ENCODE assay signal across 18 cellular contexts in genomic region chr15:88518903-88519302, GRCh38. TPM values are rescaled to one million over a fixed set of nuclear protein-coding genes. Genes with fewer than 3 reads are reported as not detected.
DNase-seq lines count a peak whose midpoint lies in the region; ATAC-seq and TF ChIP-seq lines count a peak whose summit lies in the region.
"Had no signal": no experiment of that assay in that cellular context is flagged by ENCODE, and none has a peak within 500 bp of the region (broad histone marks: within the 10 kb centered on the region; RNA-seq: fewer than 3 reads in every experiment).

No MANE protein-coding gene starts in this region.

- no peaks in the 10 kb centered on the region for H3K4me1 ChIP-seq in mammary epithelial cell (ENCODE audit: insufficient read depth, low read length)
- H3K4me1 ChIP-seq in breast epithelium = no peaks in the 10 kb centered on the region
- H3K4me1 ChIP-seq in endocrine pancreas (ENCODE audit: control insufficient read depth, insufficient read depth, low read length) = no peaks in the 10 kb centered on the region
- H3K4me1 ChIP-seq in foreskin keratinocyte = no peaks in the 10 kb centered on the region
- H3K4me1 ChIP-seq: A549; BLaER1 treated with 17β-estradiol and CSF1 and Interleukin-3, amounts not matched to agents 10 nM and 100 nM; Caco-2 had no signal

- DNase-seq in mammary epithelial cell (peak; percentile 27), breast epithelium (ENCODE audit: low spot score in 2 of 2) (no peak), foreskin keratinocyte (no peak), T1000 (lab: John Stamatoyannopoulos, UW) (no peak), Right ventricle myocardium inferior (ENCODE audit: missing footprints) (no peak)
- DNase-seq: AML-193; Caco-2; Calu3; CD4-positive, alpha-beta T cell; CD8-positive, alpha-beta T cell; DMS79 treated with DMSO at 0.1 percent for 48 hours; GF-D8 had no signal

- H3K4me3 ChIP-seq in mammary epithelial cell (replicated peaks in 1 of 3; ENCODE audit: insufficient read depth in 1 of 3, low read depth in 2 of 3, low read length in 3 of 3) (no peak overlapping the region), breast epithelium (no peak overlapping the region), endocrine pancreas (ENCODE audit: control insufficient read depth, insufficient read depth, low read length) (no peak overlapping the region)
- H3K4me3 ChIP-seq: A549; BLaER1 treated with 17β-estradiol and CSF1 and Interleukin-3, amounts not matched to agents 10 nM and 100 nM had no signal

- H3K27me3 ChIP-seq in mammary epithelial cell (ENCODE audit: insufficient read depth, low read length) (no peaks in the 10 kb centered on the region), breast epithelium (no peaks in the 10 kb centered on the region), endocrine pancreas (ENCODE audit: control insufficient read depth, insufficient read depth, low read length) (no peaks in the 10 kb centered on the region), foreskin keratinocyte (no peaks in the 10 kb centered on the region)
- H3K27me3 ChIP-seq: BLaER1 treated with 17β-estradiol and CSF1 and Interleukin-3, amounts not matched to agents 10 nM and 100 nM had no signal

- dilution Hi-C loops in mammary epithelial cell (cut with HindIII; ENCODE audit: low sequenced_read_pairs) = no loop called here

- H3K27ac ChIP-seq in mammary epithelial cell (ENCODE audit: insufficient read depth, low read depth, low read length) (no peak overlapping the region), breast epithelium (no peak overlapping the region), foreskin keratinocyte (no peak overlapping the region)
- H3K27ac ChIP-seq: 22Rv1; A549; BLaER1 treated with 17β-estradiol and CSF1 and Interleukin-3, amounts not matched to agents 10 nM and 100 nM; C4-2B had no signal

- peak; percentile 70 for ATAC-seq in foreskin keratinocyte
- ATAC-seq in Right ventricle myocardium inferior = no peak
- no peak for ATAC-seq in HG03045 (IDR thresholded peaks at IDR 0.05; ENCODE audit: unreplicated experiment)
- ATAC-seq: A549; CD8-positive, alpha-beta T cell had no signal

- H3K9me3 ChIP-seq in mammary epithelial cell (replicated peaks; ENCODE audit: insufficient read depth, low read length) (no peaks in the 10 kb centered on the region), breast epithelium (no peaks in the 10 kb centered on the region), endocrine pancreas (ENCODE audit: control insufficient read depth, low read length) (no peaks in the 10 kb centered on the region)
- H3K9me3 ChIP-seq: A549, Caco-2 had no signal

- no peaks in the 10 kb centered on the region for H3K79me2 ChIP-seq in mammary epithelial cell (ENCODE audit: insufficient read depth, low read length)

- intact Hi-C loops in mammary epithelial cell (cut with micrococcal nuclease) = no loop called here
- intact Hi-C loops in breast epithelium (cut with DNase I; ENCODE audit: low total_unique reads) = no loop called here
- intact Hi-C loops in Right ventricle myocardium inferior (cut with DNase I) = no loop called here

- in situ Hi-C loops in mammary epithelial cell (cut with MboI; ENCODE audit: low sequenced_read_pairs in 2 of 2) = no loop called here

- H3K4me2 ChIP-seq in mammary epithelial cell (ENCODE audit: insufficient read depth, low read depth, low read length) = peak overlapping the region; percentile 18
- H3K4me2 ChIP-seq: A549; BLaER1 treated with 17β-estradiol and CSF1 and Interleukin-3, amounts not matched to agents 10 nM and 100 nM had no signal

- CTCF ChIA-PET in mammary epithelial cell (lab: Charles Lee; ENCODE audit: low non-redundant PET) = no interaction called here

- H4K20me1 ChIP-seq in mammary epithelial cell (ENCODE audit: insufficient read depth, low read length) = no peaks in the 10 kb centered on the region
- H4K20me1 ChIP-seq: BLaER1 treated with 17β-estradiol and CSF1 and Interleukin-3, amounts not matched to agents 10 nM and 100 nM had no signal

- no peak for TF ChIP-seq POLR2A in breast epithelium (IDR thresholded peaks at IDR 0.05)

- TF ChIP-seq CTCF in mammary epithelial cell (conservative IDR thresholded peaks at IDR 0.05 in 1 of 2, IDR thresholded peaks at IDR 0.05 in 1 of 2; ENCODE audit: extremely low read depth in 1 of 2, insufficient read depth in 1 of 2, low read depth in 1 of 2, low read length in 2 of 2) (no peak), breast epithelium (IDR thresholded peaks at IDR 0.05) (no peak), foreskin keratinocyte (conservative IDR thresholded peaks at IDR 0.05) (no peak)

- 31% methylated on average over 2 of the region's 3 CpGs for WGBS in mammary epithelial cell (ENCODE audit: low coverage, missing lambda C conversion rate)

- no peak overlapping the region for H3K9ac ChIP-seq in mammary epithelial cell (ENCODE audit: insufficient read depth, low read length)
- peak overlapping the region; percentile 33 for H3K9ac ChIP-seq in endocrine pancreas (ENCODE audit: control insufficient read depth, insufficient read depth, low read length)
- H3K9ac ChIP-seq: BLaER1 treated with 17β-estradiol and CSF1 and Interleukin-3, amounts not matched to agents 10 nM and 100 nM had no signal

- H3K36me3 ChIP-seq in mammary epithelial cell (ENCODE audit: insufficient read depth, low read length) (no peaks in the 10 kb centered on the region), breast epithelium (no peaks in the 10 kb centered on the region), endocrine pancreas (ENCODE audit: control insufficient read depth, insufficient read depth, low read length) (no peaks in the 10 kb centered on the region)

- no TSS peak for BruUV-seq in mammary epithelial cell (replicated peaks; lab: Mats Ljungman, UMichigan)

- peak overlapping the region; percentile 47 for H2AFZ ChIP-seq in mammary epithelial cell (ENCODE audit: low read depth, low read length)

RNA-seq across cellular contexts. Expression of gene DET1, which starts 27.6 kb away (rescaled TPM):
- 1 to 10 TPM; 2.4 to 3.0 TPM for total RNA-seq in mammary epithelial cell
- 2.3 TPM for polyA plus RNA-seq in mammary epithelial cell
- 3.6 TPM for polyA minus RNA-seq in mammary epithelial cell
- 10 to 100 TPM in 2 of 3 donors, 1 to 10 TPM in 1; 7.2 to 19.6 (median 12.1) TPM for total RNA-seq in breast epithelium
- total RNA-seq in foreskin keratinocyte = 1.5 and 1.6 TPM in 2 replicates
- polyA plus RNA-seq in foreskin keratinocyte = 1.1 and 1.3 TPM in 2 replicates
- 6.5 TPM for total RNA-seq in Right ventricle myocardium inferior

RNA-seq across cellular contexts. Expression of gene MRPS11, which starts 51.4 kb away (rescaled TPM):
- total RNA-seq in mammary epithelial cell (10 to 100 TPM; 21.2 to 60.2 TPM), breast epithelium (10 to 100 TPM; 23.4 to 26.7 (median 25.6) TPM), foreskin keratinocyte (62.8 and 64.8 TPM in 2 replicates), Right ventricle myocardium inferior (75.2 TPM)
- polyA plus RNA-seq in mammary epithelial cell (92.3 TPM), foreskin keratinocyte (84.6 and 86.9 TPM in 2 replicates)
- polyA minus RNA-seq in mammary epithelial cell = 44.8 TPM

RNA-seq across cellular contexts. Expression of gene MRPL46, which starts 51.7 kb away (rescaled TPM):
- total RNA-seq in mammary epithelial cell = 10 to 100 TPM; 10.8 to 21.6 TPM
- 23.0 TPM for polyA plus RNA-seq in mammary epithelial cell
- 19.7 TPM for polyA minus RNA-seq in mammary epithelial cell
- 10 to 100 TPM; 19.0 to 25.0 (median 20.8) TPM for total RNA-seq in breast epithelium
- total RNA-seq in foreskin keratinocyte = 32.4 and 34.2 TPM in 2 replicates
- polyA plus RNA-seq in foreskin keratinocyte = 42.1 and 44.4 TPM in 2 replicates
- 66.9 TPM for total RNA-seq in Right ventricle myocardium inferior
